ENCODE assay signal across 8 cellular contexts in genomic region chr17:50146230-50146926, GRCh38. TPM values are rescaled to one million over a fixed set of nuclear protein-coding genes. Genes with fewer than 3 reads are reported as not detected.
DNase-seq lines count a peak whose midpoint lies in the region; ATAC-seq, FAIRE-seq and TF ChIP-seq lines count a peak whose summit lies in the region.

No MANE protein-coding gene starts in this region.

- H3K36me3 ChIP-seq in keratinocyte (ENCODE audit: control insufficient read depth in 2 of 2, extremely low read depth in 1 of 2, insufficient read depth in 2 of 2, low read length in 2 of 2) (peaks cover 24 to 38% of the 10 kb centered on the region in 2 experiments), subcutaneous abdominal adipose tissue (ENCODE audit: control insufficient read depth in 5 of 5, insufficient read depth in 5 of 5, low read length in 5 of 5) (peaks cover 0 to 43% (median 38%) of the 10 kb centered on the region in 5 donors)

- H3K27ac ChIP-seq in keratinocyte (ENCODE audit: control insufficient read depth, insufficient read depth, low read length) (no peak overlapping the region), subcutaneous abdominal adipose tissue (ENCODE audit: low read depth, low read length) (peak overlapping the region; percentile 79)

- H3K4me3 ChIP-seq in keratinocyte (ENCODE audit: control insufficient read depth in 2 of 3, extremely low read depth in 1 of 3, insufficient read depth in 2 of 3, low read depth in 1 of 3, low read length in 3 of 3) = no peak overlapping the region
- H3K4me3 ChIP-seq in subcutaneous abdominal adipose tissue (ENCODE audit: low read depth in 1 of 5, low read length in 5 of 5) = peak overlapping the region; percentile 61 to 82 (median 68)

- no peak for ATAC-seq in GM21367 (IDR thresholded peaks at IDR 0.05; ENCODE audit: unreplicated experiment)

- peaks cover 4% of the 10 kb centered on the region for H3K9me1 ChIP-seq in keratinocyte (ENCODE audit: control insufficient read depth, extremely low read depth, insufficient read depth, low read length)

- peak overlapping the region; percentile 67 for H3K9ac ChIP-seq in keratinocyte (ENCODE audit: control insufficient read depth, extremely low read depth, insufficient read depth, low read length)
- H3K9ac ChIP-seq in subcutaneous abdominal adipose tissue (ENCODE audit: low read length in 5 of 5) = peak overlapping the region in 4 of 5 donors; percentile 26 to 76 (median 60)

- H3K9me3 ChIP-seq in keratinocyte (ENCODE audit: control insufficient read depth, low read depth, low read length) = no peaks in the 10 kb centered on the region
- no peaks in the 10 kb centered on the region for H3K9me3 ChIP-seq in subcutaneous abdominal adipose tissue (ENCODE audit: control insufficient read depth in 5 of 5, low read length in 5 of 5)

- H3K4me1 ChIP-seq in keratinocyte (ENCODE audit: control insufficient read depth, extremely low read depth, insufficient read depth, low read length) = peaks cover 29% of the 10 kb centered on the region
- H3K4me1 ChIP-seq in subcutaneous abdominal adipose tissue (ENCODE audit: control insufficient read depth in 5 of 5, insufficient read depth in 5 of 5, low read length in 5 of 5) = peaks cover 13 to 79% (median 65%) of the 10 kb centered on the region in 5 donors

- H3K9me3 Mint-ChIP-seq in activated naive CD4-positive, alpha-beta T cell treated with anti-CD3 and anti-CD28 coated beads, Interleukin-2, amount 50 U/mL, for 24 hours = no peaks in the 10 kb centered on the region

- H3K4me2 ChIP-seq in keratinocyte (ENCODE audit: control insufficient read depth, extremely low read depth, insufficient read depth, low read depth, low read length) = peak overlapping the region; percentile 94

- DNase-seq in activated CD4-positive, alpha-beta T cell treated with anti-CD3 and anti-CD28 coated beads for 48 hours = peak; percentile 52
- no peak for DNase-seq in activated CD4-positive, alpha-beta T cell treated with anti-CD3 and anti-CD28 coated beads for 4 hours
- DNase-seq in keratinocyte (ENCODE audit: low read depth, low spot score) = no peak
- no peak for DNase-seq in effector CD4-positive, alpha-beta T cell
- DNase-seq in H4 (ENCODE audit: low spot score) = no peak

- peaks cover 59% of the 10 kb centered on the region for H3K79me2 ChIP-seq in keratinocyte (ENCODE audit: control insufficient read depth, insufficient read depth, low read length)

- no peaks in the 10 kb centered on the region for H3K27me3 Mint-ChIP-seq in activated naive CD4-positive, alpha-beta T cell treated with anti-CD3 and anti-CD28 coated beads, Interleukin-2, amount 50 U/mL, for 24 hours

- peaks cover 5% of the 10 kb centered on the region for H3K36me3 Mint-ChIP-seq in activated naive CD4-positive, alpha-beta T cell treated with anti-CD3 and anti-CD28 coated beads, Interleukin-2, amount 50 U/mL, for 24 hours

- H2AFZ ChIP-seq in keratinocyte (ENCODE audit: control insufficient read depth, low read length) = no peak overlapping the region

- TF ChIP-seq CTCF in keratinocyte (optimal IDR thresholded peaks at IDR 0.05 in 1 of 3, IDR thresholded peaks at IDR 0.05 in 1 of 3, conservative IDR thresholded peaks at IDR 0.05 in 1 of 3; ENCODE audit: extremely low read depth in 1 of 3, insufficient read depth in 2 of 3, low read length in 3 of 3) = peak in 1 of 3 experiments; percentile 35

- peaks cover 68% of the 10 kb centered on the region for H3K4me1 Mint-ChIP-seq in activated naive CD4-positive, alpha-beta T cell treated with anti-CD3 and anti-CD28 coated beads, Interleukin-2, amount 50 U/mL, for 24 hours

- H3K27me3 ChIP-seq in keratinocyte (ENCODE audit: control insufficient read depth, extremely low read depth, insufficient read depth, low read length) (no peaks in the 10 kb centered on the region), subcutaneous abdominal adipose tissue (ENCODE audit: control insufficient read depth in 5 of 5, insufficient read depth in 4 of 5, low read length in 5 of 5) (no peaks in the 10 kb centered on the region)

- H3K27ac Mint-ChIP-seq in activated naive CD4-positive, alpha-beta T cell treated with anti-CD3 and anti-CD28 coated beads, Interleukin-2, amount 50 U/mL, for 24 hours = peak overlapping the region; percentile 21

- H3K4me3 Mint-ChIP-seq in activated naive CD4-positive, alpha-beta T cell treated with anti-CD3 and anti-CD28 coated beads, Interleukin-2, amount 50 U/mL, for 24 hours = peak overlapping the region; percentile 91

- peaks cover 32% of the 10 kb centered on the region for H4K20me1 ChIP-seq in keratinocyte (ENCODE audit: control insufficient read depth, extremely low read depth, insufficient read depth, low read length)

- dilution Hi-C loops in keratinocyte (cut with MboI; ENCODE audit: extremely low pct_ligation_motif_present, low sequenced_read_pairs) = no loop called here

- FAIRE-seq in keratinocyte (lab: Jason Lieb, UNC) = no peak

RNA-seq across cellular contexts. Expression of gene PPP1R9B, which starts 4.1 kb away (rescaled TPM):
- polyA plus RNA-seq in keratinocyte = 15.2 to 18.2 TPM (median 16.1 TPM) in 3 replicates
- 22.8 TPM for polyA plus RNA-seq in keratinocyte (2011; ENCODE audit: low read depth)
- 8.3 and 13.7 TPM in 2 replicates for polyA plus RNA-seq in keratinocyte (2011; cell fraction: cytosol; rRNA removed)
- polyA plus RNA-seq in keratinocyte (2011; cell fraction: nucleus; rRNA removed) = 28.4 and 30.6 TPM in 2 replicates
- polyA plus RNA-seq in keratinocyte (2012; ENCODE audit: low replicate concordance) = 14.4 and 28.8 TPM in 2 replicates
- polyA minus RNA-seq in keratinocyte = 16.8 to 19.3 TPM (median 18.8 TPM) in 3 replicates
- polyA minus RNA-seq in keratinocyte (2011; cell fraction: cytosol; rRNA and poly(A)+ RNA removed) = 31.7 TPM
- 12.8 and 15.4 TPM in 2 replicates for polyA minus RNA-seq in keratinocyte (2011; cell fraction: nucleus; rRNA and poly(A)+ RNA removed)
- 16.3 and 18.5 TPM in 2 replicates for total RNA-seq in H4 (2014; rRNA removed; shearing (Covaris generic))

RNA-seq across cellular contexts. Expression of gene SAMD14, which starts 16.4 kb away (rescaled TPM):
- polyA plus RNA-seq in keratinocyte = 0.02 to 0.06 TPM in 2 of 3 replicates, not detected in the other
- not detected for polyA plus RNA-seq in keratinocyte (2011; ENCODE audit: low read depth)
- polyA plus RNA-seq in keratinocyte (2011; cell fraction: cytosol; rRNA removed) = 0.06 TPM in 1 of 2 replicates, not detected in the other
- polyA plus RNA-seq in keratinocyte (2011; cell fraction: nucleus; rRNA removed) = 0.10 and 0.24 TPM in 2 replicates
- polyA plus RNA-seq in keratinocyte (2012; ENCODE audit: low replicate concordance) = 0.08 and 0.16 TPM in 2 replicates
- polyA minus RNA-seq in keratinocyte = not detected in 3 replicates
- not detected for polyA minus RNA-seq in keratinocyte (2011; cell fraction: cytosol; rRNA and poly(A)+ RNA removed)
- not detected in 2 replicates for polyA minus RNA-seq in keratinocyte (2011; cell fraction: nucleus; rRNA and poly(A)+ RNA removed)
- total RNA-seq in H4 (2014; rRNA removed; shearing (Covaris generic)) = 0.70 and 1.2 TPM in 2 replicates

RNA-seq across cellular contexts. Expression of gene SGCA, which starts 19.4 kb away (rescaled TPM):
- not detected in 3 replicates for polyA plus RNA-seq in keratinocyte
- not detected for polyA plus RNA-seq in keratinocyte (2011; ENCODE audit: low read depth)
- not detected in 2 replicates for polyA plus RNA-seq in keratinocyte (2011; cell fraction: cytosol; rRNA removed)
- not detected in 2 replicates for polyA plus RNA-seq in keratinocyte (2011; cell fraction: nucleus; rRNA removed)
- polyA plus RNA-seq in keratinocyte (2012; ENCODE audit: low replicate concordance) = not detected in 2 replicates
- not detected in 3 replicates for polyA minus RNA-seq in keratinocyte
- not detected for polyA minus RNA-seq in keratinocyte (2011; cell fraction: cytosol; rRNA and poly(A)+ RNA removed)
- not detected in 2 replicates for polyA minus RNA-seq in keratinocyte (2011; cell fraction: nucleus; rRNA and poly(A)+ RNA removed)
- total RNA-seq in H4 (2014; rRNA removed; shearing (Covaris generic)) = 0.45 TPM in 1 of 2 replicates, not detected in the other

RNA-seq across cellular contexts. Expression of gene PDK2, which starts 51.2 kb away (rescaled TPM):
- 7.5 to 24.1 TPM (median 8.6 TPM) in 3 replicates for polyA plus RNA-seq in keratinocyte
- polyA plus RNA-seq in keratinocyte (2011; ENCODE audit: low read depth) = 2.1 TPM
- 19.2 and 30.7 TPM in 2 replicates for polyA plus RNA-seq in keratinocyte (2011; cell fraction: cytosol; rRNA removed)
- 21.7 and 30.4 TPM in 2 replicates for polyA plus RNA-seq in keratinocyte (2011; cell fraction: nucleus; rRNA removed)
- polyA plus RNA-seq in keratinocyte (2012; ENCODE audit: low replicate concordance) = 5.9 and 11.2 TPM in 2 replicates
- polyA minus RNA-seq in keratinocyte = 21.8 to 28.3 TPM (median 21.9 TPM) in 3 replicates
- polyA minus RNA-seq in keratinocyte (2011; cell fraction: cytosol; rRNA and poly(A)+ RNA removed) = 18.8 TPM
- 11.7 and 14.0 TPM in 2 replicates for polyA minus RNA-seq in keratinocyte (2011; cell fraction: nucleus; rRNA and poly(A)+ RNA removed)
- 37.6 and 41.2 TPM in 2 replicates for total RNA-seq in H4 (2014; rRNA removed; shearing (Covaris generic))

RNA-seq across cellular contexts. Expression of gene COL1A1, which starts 55.1 kb away (rescaled TPM):
- polyA plus RNA-seq in keratinocyte = 0.55 to 2.3 TPM (median 1.4 TPM) in 3 replicates
- polyA plus RNA-seq in keratinocyte (2011; ENCODE audit: low read depth) = 8.2 TPM
- polyA plus RNA-seq in keratinocyte (2011; cell fraction: cytosol; rRNA removed) = 0.72 and 2.0 TPM in 2 replicates
- polyA plus RNA-seq in keratinocyte (2011; cell fraction: nucleus; rRNA removed) = 13.9 and 21.5 TPM in 2 replicates
- polyA plus RNA-seq in keratinocyte (2012; ENCODE audit: low replicate concordance) = 3.5 and 14.3 TPM in 2 replicates
- polyA minus RNA-seq in keratinocyte = 2.0 to 28.2 TPM (median 4.1 TPM) in 3 replicates
- polyA minus RNA-seq in keratinocyte (2011; cell fraction: cytosol; rRNA and poly(A)+ RNA removed) = 6.5 TPM
- 9.9 and 10.6 TPM in 2 replicates for polyA minus RNA-seq in keratinocyte (2011; cell fraction: nucleus; rRNA and poly(A)+ RNA removed)
- 11.1 and 25.7 TPM in 2 replicates for total RNA-seq in H4 (2014; rRNA removed; shearing (Covaris generic))

Comparison
In these comparisons a context has a peak if more than half of its experiments do, and no peak if none do; other contexts are left out.
1. H3K4me3 ChIP-seq: peak in subcutaneous abdominal adipose tissue (5 of 5); none in keratinocyte (0 of 3).